In the genomic region with DNA sequence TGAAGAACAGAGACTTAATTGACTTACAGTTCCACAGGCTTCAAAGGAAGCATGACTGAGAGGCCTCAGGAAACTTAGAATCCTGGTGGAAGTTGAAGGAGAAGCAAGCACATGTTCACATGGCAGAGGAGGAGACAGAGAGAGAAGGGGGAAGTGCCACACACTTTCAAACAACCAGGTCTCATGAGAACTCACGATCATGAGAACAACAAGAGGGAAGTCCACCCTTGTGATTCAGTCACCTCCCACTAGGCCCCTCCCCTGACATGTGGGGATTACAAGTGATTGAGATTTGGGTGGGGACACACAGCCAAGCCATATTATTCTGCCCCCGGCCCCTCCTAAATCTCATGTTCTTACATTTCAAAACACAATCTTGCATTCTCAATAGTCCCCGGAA, we compare ENCODE assay signal across 26 cellular contexts.
"Had no signal": no experiment of that assay in that cellular context is flagged by ENCODE, and none has a peak within 500 bp of the region (broad histone marks: within the 10 kb centered on the region; RNA-seq: fewer than 3 reads in every experiment).

No MANE protein-coding gene starts in this region.

- H3K4me1 ChIP-seq: adrenal gland, uterus had no signal

- H3K9me3 ChIP-seq: right lobe of liver had no signal

- H3K4me3 Mint-ChIP-seq: activated CD4-positive, alpha-beta T cell treated with anti-CD3 and anti-CD28 coated beads, Interleukin-2, amount 10 ng/mL, durations not matched to agents 7 days and 5 days; activated T-cell treated with anti-CD3 and anti-CD28 coated beads, Interleukin-2, amount 50 U/mL, for 24 hours; activated T-helper 17 cell treated with anti-CD3 and anti-CD28 coated beads, Interleukin-2, amount 50 U/mL, for 72 hours; nephron progenitor cell; stimulated activated memory B cell treated with anti-CD40 and anti-IgM and Interleukin-4, amounts not matched to agents 10 μg/mL and 1 μg/mL and 100 μg/mL, for 72 hours had no signal

- H3K4me3 ChIP-seq: adrenal gland, ascending aorta, right lobe of liver, smooth muscle cell, transverse colon, uterus had no signal

- H3K36me3 ChIP-seq: adrenal gland, brain microvascular endothelial cell, transverse colon, uterus, WERI-Rb-1 had no signal

- ATAC-seq: activated T-helper 17 cell treated with anti-CD3 and anti-CD28 coated beads, Interleukin-2, amount 50 U/mL, for 72 hours; esophagus mucosa; left ventricle myocardium superior; right lobe of liver; stimulated activated memory B cell treated with anti-CD40 and anti-IgM and Interleukin-4, amounts not matched to agents 10 μg/mL and 1 μg/mL and 100 μg/mL, for 72 hours had no signal

- H3K27me3 ChIP-seq: adrenal gland, ascending aorta, brain microvascular endothelial cell, right lobe of liver, transverse colon, uterus had no signal

- H3K4me2 ChIP-seq: smooth muscle cell had no signal

- DNase-seq: activated CD4-positive, alpha-beta T cell treated with anti-CD3 and anti-CD28 coated beads, Interleukin-2, amount 10 ng/mL, durations not matched to agents 7 days and 5 days; activated CD4-positive, CD25-positive, alpha-beta regulatory T cell treated with anti-CD3 and anti-CD28 coated beads, Interleukin-2, amount 50 U/mL, for 72 hours; activated naive CD4-positive, alpha-beta T cell; activated T-cell treated with anti-CD3 and anti-CD28 coated beads, Interleukin-2, amount 50 U/mL, for 24 hours; adrenal gland; brain microvascular endothelial cell; central memory CD4-positive, alpha-beta T cell; effector memory CD4-positive, alpha-beta T cell; foreskin melanocyte; glutamatergic neuron; hypothalamus; left ventricle myocardium superior; mammary epithelial cell; nephron progenitor cell; nucleus accumbens; right lobe of liver; stimulated activated CD4-positive, alpha-beta T cell treated with anti-CD3 and anti-CD28 coated beads, Interleukin-15, amount 100 ng/mL, for 24 hours; transverse colon; uterus; WERI-Rb-1 had no signal

- H3K4me1 Mint-ChIP-seq: nephron progenitor cell had no signal

- H3K27ac ChIP-seq: adrenal gland, ascending aorta, brain microvascular endothelial cell, right lobe of liver, transverse colon, uterus, WERI-Rb-1 had no signal

- H3K27me3 Mint-ChIP-seq: activated CD4-positive, alpha-beta T cell treated with anti-CD3 and anti-CD28 coated beads, Interleukin-2, amount 10 ng/mL, durations not matched to agents 7 days and 5 days; activated naive CD8-positive, alpha-beta T cell; activated T-cell treated with anti-CD3 and anti-CD28 coated beads, Interleukin-2, amount 50 U/mL, for 24 hours; activated T-helper 17 cell treated with anti-CD3 and anti-CD28 coated beads, Interleukin-2, amount 50 U/mL, for 72 hours; stimulated activated memory B cell treated with anti-CD40 and anti-IgM and Interleukin-4, amounts not matched to agents 10 μg/mL and 1 μg/mL and 100 μg/mL, for 72 hours had no signal

- H3K27ac Mint-ChIP-seq: activated CD4-positive, alpha-beta T cell treated with anti-CD3 and anti-CD28 coated beads, Interleukin-2, amount 10 ng/mL, durations not matched to agents 7 days and 5 days; activated naive CD8-positive, alpha-beta T cell; activated T-cell treated with anti-CD3 and anti-CD28 coated beads, Interleukin-2, amount 50 U/mL, for 24 hours; activated T-helper 17 cell treated with anti-CD3 and anti-CD28 coated beads, Interleukin-2, amount 50 U/mL, for 72 hours; nephron progenitor cell; stimulated activated memory B cell treated with anti-CD40 and anti-IgM and Interleukin-4, amounts not matched to agents 10 μg/mL and 1 μg/mL and 100 μg/mL, for 72 hours had no signal
